In the genomic region with DNA sequence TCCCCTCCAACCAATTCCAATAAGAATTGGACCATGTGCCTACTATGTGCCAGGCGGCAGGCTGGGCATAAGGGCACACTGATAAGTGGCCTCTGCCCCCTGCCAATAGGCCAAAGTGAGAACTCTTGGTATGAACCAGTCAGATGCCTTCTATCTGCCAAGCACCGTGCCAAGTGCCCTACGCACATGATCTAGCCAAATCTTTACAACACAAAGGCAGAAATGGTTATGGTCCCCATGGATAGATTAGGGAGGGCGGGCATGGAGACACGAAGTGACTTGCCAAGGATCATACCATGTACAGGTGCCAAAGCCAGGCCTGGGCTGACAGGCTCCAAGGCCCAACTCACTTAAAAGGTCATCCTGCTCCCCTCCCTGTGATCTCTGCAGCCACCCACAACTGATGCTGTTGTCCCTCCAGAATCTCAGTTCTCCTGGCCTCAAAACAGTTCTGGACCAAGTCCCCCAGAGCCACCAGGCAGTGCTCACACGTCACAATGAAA, we compare ENCODE assay signal across 24 cellular contexts.
"Had no signal": no experiment of that assay in that cellular context is flagged by ENCODE, and none has a peak within 500 bp of the region (broad histone marks: within the 10 kb centered on the region; RNA-seq: fewer than 3 reads in every experiment).

No MANE protein-coding gene starts in this region.

- ATAC-seq: activated CD8-positive, alpha-beta memory T cell treated with anti-CD3 and anti-CD28 coated beads, Interleukin-2, amount 10 ng/mL, durations not matched to agents 7 days and 5 days; activated CD8-positive, alpha-beta T cell treated with anti-CD3 and anti-CD28 coated beads for 36 hours; natural killer cell treated with Interleukin-12 subunit alpha and Interleukin-12 subunit beta and Interleukin-15 and Interleukin-18, amount 100 ng/mL, for 72 hours; pancreas; right lobe of liver; SK-N-SH treated with all-trans-retinoic acid at 6 μM for 48 hours; stimulated activated naive B cell treated with anti-CD40 and anti-IgM and Interleukin-4, amounts not matched to agents 10 μg/mL and 1 μg/mL and 100 μg/mL, for 72 hours; upper lobe of right lung had no signal

- H3K4me3 Mint-ChIP-seq: activated CD4-positive, alpha-beta T cell treated with anti-CD3 and anti-CD28 coated beads, Interleukin-2, amount 10 ng/mL, durations not matched to agents 7 days and 5 days; activated CD8-positive, alpha-beta memory T cell treated with anti-CD3 and anti-CD28 coated beads, Interleukin-2, amount 10 ng/mL, durations not matched to agents 7 days and 5 days; activated CD8-positive, alpha-beta T cell treated with anti-CD3 and anti-CD28 coated beads for 36 hours; endodermal cell; memory B cell; natural killer cell treated with Interleukin-12 subunit alpha and Interleukin-12 subunit beta and Interleukin-15 and Interleukin-18, amount 100 ng/mL, for 72 hours; stimulated activated naive B cell treated with anti-CD40 and anti-IgM and Interleukin-4, amounts not matched to agents 10 μg/mL and 1 μg/mL and 100 μg/mL, for 72 hours had no signal

- H3K4me3 ChIP-seq: ascending aorta, colonic mucosa, pancreas, right lobe of liver, smooth muscle cell, thoracic aorta, upper lobe of right lung had no signal

- H3K4me1 Mint-ChIP-seq: activated CD4-positive, alpha-beta T cell treated with anti-CD3 and anti-CD28 coated beads, Interleukin-2, amount 10 ng/mL, durations not matched to agents 7 days and 5 days; activated CD8-positive, alpha-beta memory T cell treated with anti-CD3 and anti-CD28 coated beads, Interleukin-2, amount 10 ng/mL, durations not matched to agents 7 days and 5 days; stimulated activated naive B cell treated with anti-CD40 and anti-IgM and Interleukin-4, amounts not matched to agents 10 μg/mL and 1 μg/mL and 100 μg/mL, for 72 hours had no signal

- H3K27ac ChIP-seq: ascending aorta, colonic mucosa, neutrophil, pancreas, right lobe of liver, thoracic aorta, upper lobe of right lung, WERI-Rb-1 had no signal

- H3K27me3 Mint-ChIP-seq: activated CD4-positive, alpha-beta T cell treated with anti-CD3 and anti-CD28 coated beads, Interleukin-2, amount 10 ng/mL, durations not matched to agents 7 days and 5 days; activated CD8-positive, alpha-beta T cell treated with anti-CD3 and anti-CD28 coated beads for 36 hours; natural killer cell treated with Interleukin-12 subunit alpha and Interleukin-12 subunit beta and Interleukin-15 and Interleukin-18, amount 100 ng/mL, for 72 hours had no signal

- H3K4me1 ChIP-seq: ascending aorta had no signal

- H3K27ac Mint-ChIP-seq: activated CD4-positive, alpha-beta T cell treated with anti-CD3 and anti-CD28 coated beads, Interleukin-2, amount 10 ng/mL, durations not matched to agents 7 days and 5 days; activated CD8-positive, alpha-beta memory T cell treated with anti-CD3 and anti-CD28 coated beads, Interleukin-2, amount 10 ng/mL, durations not matched to agents 7 days and 5 days; activated CD8-positive, alpha-beta T cell treated with anti-CD3 and anti-CD28 coated beads for 36 hours; endodermal cell; memory B cell; natural killer cell treated with Interleukin-12 subunit alpha and Interleukin-12 subunit beta and Interleukin-15 and Interleukin-18, amount 100 ng/mL, for 72 hours; stimulated activated naive B cell treated with anti-CD40 and anti-IgM and Interleukin-4, amounts not matched to agents 10 μg/mL and 1 μg/mL and 100 μg/mL, for 72 hours had no signal

- DNase-seq: activated CD4-positive, alpha-beta T cell treated with anti-CD3 and anti-CD28 coated beads, Interleukin-2, amount 10 ng/mL, durations not matched to agents 7 days and 5 days; activated CD4-positive, CD25-positive, alpha-beta regulatory T cell treated with anti-CD3 and anti-CD28 coated beads, Interleukin-2, amount 50 U/mL, for 72 hours; activated CD8-positive, alpha-beta memory T cell treated with anti-CD3 and anti-CD28 coated beads, Interleukin-2, amount 10 ng/mL, durations not matched to agents 7 days and 5 days; activated CD8-positive, alpha-beta T cell treated with anti-CD3 and anti-CD28 coated beads for 36 hours; activated effector memory CD4-positive, alpha-beta T cell treated with anti-CD3 and anti-CD28 coated beads, Interleukin-2, amount 50 U/mL, for 16 hours; activated naive CD4-positive, alpha-beta T cell treated with anti-CD3 and anti-CD28 coated beads, Interleukin-2, amount 50 U/mL, for 16 hours; activated T-cell treated with anti-CD3 and anti-CD28 coated beads for 4 hours; colonic mucosa; endodermal cell; foreskin fibroblast; hypothalamus; right lobe of liver; stimulated activated CD4-positive, alpha-beta T cell treated with anti-CD3 and anti-CD28 coated beads, Interleukin-15, amount 100 ng/mL, for 24 hours; stimulated activated naive B cell treated with anti-CD40 and anti-IgM and Interleukin-4, amounts not matched to agents 10 μg/mL and 1 μg/mL and 100 μg/mL, for 72 hours; upper lobe of right lung; WERI-Rb-1 had no signal

- H3K36me3 ChIP-seq: ascending aorta, colonic mucosa, neutrophil, pancreas, right lobe of liver, thoracic aorta, upper lobe of right lung had no signal

- H3K36me3 Mint-ChIP-seq: activated CD8-positive, alpha-beta memory T cell treated with anti-CD3 and anti-CD28 coated beads, Interleukin-2, amount 10 ng/mL, durations not matched to agents 7 days and 5 days; memory B cell; natural killer cell treated with Interleukin-12 subunit alpha and Interleukin-12 subunit beta and Interleukin-15 and Interleukin-18, amount 100 ng/mL, for 72 hours; stimulated activated naive B cell treated with anti-CD40 and anti-IgM and Interleukin-4, amounts not matched to agents 10 μg/mL and 1 μg/mL and 100 μg/mL, for 72 hours had no signal

- H3K9me3 Mint-ChIP-seq: activated CD4-positive, alpha-beta T cell treated with anti-CD3 and anti-CD28 coated beads, Interleukin-2, amount 10 ng/mL, durations not matched to agents 7 days and 5 days; activated CD8-positive, alpha-beta T cell treated with anti-CD3 and anti-CD28 coated beads for 36 hours; endodermal cell; memory B cell; natural killer cell treated with Interleukin-12 subunit alpha and Interleukin-12 subunit beta and Interleukin-15 and Interleukin-18, amount 100 ng/mL, for 72 hours; stimulated activated naive B cell treated with anti-CD40 and anti-IgM and Interleukin-4, amounts not matched to agents 10 μg/mL and 1 μg/mL and 100 μg/mL, for 72 hours had no signal

- H3K27me3 ChIP-seq: ascending aorta, colonic mucosa, neutrophil, pancreas, right lobe of liver, upper lobe of right lung had no signal

- H3K9me3 ChIP-seq: ascending aorta, colonic mucosa, neutrophil, pancreas, right lobe of liver, thoracic aorta, upper lobe of right lung had no signal
